29 cellular contexts compared by ENCODE assay signal in the genomic region with DNA sequence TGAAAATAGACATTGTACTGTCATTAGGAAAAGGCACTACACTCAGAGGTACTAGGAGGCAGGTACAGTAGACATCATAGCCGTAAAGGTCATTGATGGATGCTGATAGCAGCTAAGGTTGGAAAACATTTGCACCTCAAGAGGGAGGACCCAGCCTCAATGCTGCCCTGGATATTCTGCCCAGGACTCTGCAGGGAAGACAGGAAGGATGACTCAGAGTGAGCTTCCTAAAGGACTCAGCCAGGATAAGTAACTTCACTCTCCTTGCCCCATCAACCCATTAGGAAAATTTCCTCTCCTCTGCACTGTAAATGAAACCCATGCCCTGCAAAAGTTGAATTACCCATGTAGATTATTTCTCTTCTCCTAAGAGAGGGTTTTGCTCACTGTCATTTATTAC.
"Had no signal": no experiment of that assay in that cellular context is flagged by ENCODE, and none has a peak within 500 bp of the region (broad histone marks: within the 10 kb centered on the region; RNA-seq: fewer than 3 reads in every experiment).

No MANE protein-coding gene starts in this region.

- H3K4me3 Mint-ChIP-seq: activated B cell treated with CpG ODN at 0.5 μM for 24 hours; activated CD4-positive, alpha-beta memory T cell treated with anti-CD3 and anti-CD28 coated beads for 36 hours; activated CD4-positive, alpha-beta T cell treated with anti-CD3 and anti-CD28 coated beads, Interleukin-2, amount 10 ng/mL, durations not matched to agents 24 days and 14 days; activated naive CD4-positive, alpha-beta T cell treated with anti-CD3 and anti-CD28 coated beads, Interleukin-2, amount 10 ng/mL, durations not matched to agents 7 days and 5 days; activated naive CD8-positive, alpha-beta T cell treated with anti-CD3 and anti-CD28 coated beads for 36 hours; activated T-helper 17 cell treated with anti-CD3 and anti-CD28 coated beads, Interleukin-2, amount 50 U/mL, for 72 hours; T-helper 1 cell treated with Interleukin-12 subunit alpha and Interleukin-12 subunit beta and Interleukin-4 antibody, amounts not matched to agents 30 μg/mL and 1 μg/mL, for 36 hours had no signal

- H3K36me3 Mint-ChIP-seq: activated CD4-positive, alpha-beta memory T cell treated with anti-CD3 and anti-CD28 coated beads for 36 hours; activated naive CD4-positive, alpha-beta T cell treated with anti-CD3 and anti-CD28 coated beads, Interleukin-2, amount 10 ng/mL, durations not matched to agents 7 days and 5 days; activated naive CD8-positive, alpha-beta T cell treated with anti-CD3 and anti-CD28 coated beads for 36 hours had no signal

- H3K36me3 ChIP-seq: adrenal gland, Peyer's patch, SJSA1 had no signal

- H3K9me3 Mint-ChIP-seq: activated B cell treated with CpG ODN at 0.5 μM for 24 hours; activated CD4-positive, alpha-beta memory T cell treated with anti-CD3 and anti-CD28 coated beads for 36 hours; activated CD4-positive, alpha-beta T cell treated with anti-CD3 and anti-CD28 coated beads, Interleukin-2, amount 10 ng/mL, durations not matched to agents 24 days and 14 days; activated naive CD4-positive, alpha-beta T cell treated with anti-CD3 and anti-CD28 coated beads, Interleukin-2, amount 10 ng/mL, durations not matched to agents 7 days and 5 days; activated naive CD8-positive, alpha-beta T cell treated with anti-CD3 and anti-CD28 coated beads for 36 hours; activated T-helper 17 cell treated with anti-CD3 and anti-CD28 coated beads, Interleukin-2, amount 50 U/mL, for 72 hours; T-helper 1 cell treated with Interleukin-12 subunit alpha and Interleukin-12 subunit beta and Interleukin-4 antibody, amounts not matched to agents 30 μg/mL and 1 μg/mL, for 36 hours had no signal

- ATAC-seq: activated T-helper 17 cell treated with anti-CD3 and anti-CD28 coated beads, Interleukin-2, amount 50 U/mL, for 72 hours had no signal

- H3K4me1 Mint-ChIP-seq: activated B cell treated with CpG ODN at 0.5 μM for 24 hours; activated CD4-positive, alpha-beta T cell treated with anti-CD3 and anti-CD28 coated beads, Interleukin-2, amount 10 ng/mL, durations not matched to agents 24 days and 14 days; activated naive CD4-positive, alpha-beta T cell treated with anti-CD3 and anti-CD28 coated beads, Interleukin-2, amount 10 ng/mL, durations not matched to agents 7 days and 5 days; activated naive CD8-positive, alpha-beta T cell treated with anti-CD3 and anti-CD28 coated beads for 36 hours; activated T-helper 17 cell treated with anti-CD3 and anti-CD28 coated beads, Interleukin-2, amount 50 U/mL, for 72 hours had no signal

- H3K27ac Mint-ChIP-seq: activated B cell treated with CpG ODN at 0.5 μM for 24 hours; activated CD4-positive, alpha-beta memory T cell treated with anti-CD3 and anti-CD28 coated beads for 36 hours; activated CD4-positive, alpha-beta T cell treated with anti-CD3 and anti-CD28 coated beads, Interleukin-2, amount 10 ng/mL, durations not matched to agents 24 days and 14 days; activated naive CD4-positive, alpha-beta T cell treated with anti-CD3 and anti-CD28 coated beads, Interleukin-2, amount 10 ng/mL, durations not matched to agents 7 days and 5 days; activated naive CD8-positive, alpha-beta T cell treated with anti-CD3 and anti-CD28 coated beads for 36 hours; activated T-helper 17 cell treated with anti-CD3 and anti-CD28 coated beads, Interleukin-2, amount 50 U/mL, for 72 hours; T-helper 1 cell treated with Interleukin-12 subunit alpha and Interleukin-12 subunit beta and Interleukin-4 antibody, amounts not matched to agents 30 μg/mL and 1 μg/mL, for 36 hours had no signal

- H3K9me3 ChIP-seq: adrenal gland, Peyer's patch had no signal

- DNase-seq: activated B cell treated with CpG ODN at 0.5 μM for 24 hours; activated CD4-positive, alpha-beta memory T cell treated with anti-CD3 and anti-CD28 coated beads for 36 hours; activated CD4-positive, alpha-beta T cell treated with anti-CD3 and anti-CD28 coated beads for 1 hour; activated CD4-positive, alpha-beta T cell treated with anti-CD3 and anti-CD28 coated beads, Interleukin-2, amount 10 ng/mL, durations not matched to agents 24 days and 14 days; activated CD8-positive, alpha-beta memory T cell treated with anti-CD3 and anti-CD28 coated beads for 24 hours; activated gamma-delta T cell; activated naive CD4-positive, alpha-beta T cell treated with anti-CD3 and anti-CD28 coated beads, Interleukin-2, amount 10 ng/mL, durations not matched to agents 7 days and 5 days; activated naive CD8-positive, alpha-beta T cell treated with anti-CD3 and anti-CD28 coated beads for 36 hours; activated T-cell treated with anti-CD3 and anti-CD28 coated beads for 4 hours; activated T-cell treated with anti-CD3 and anti-CD28 coated beads, Interleukin-2, amount 50 U/mL, for 48 hours; adrenal gland; anterior cingulate cortex; caudate nucleus; KG1; MV-4-11; NCI-H1092 treated with DMSO at 0.1 percent for 48 hours; NCI-H1417 treated with DMSO at 0.1 percent for 48 hours; NCI-H1694; NCI-H2029; NCI-H2107; NCI-H2171 treated with DMSO at 0.1 percent for 48 hours; NCI-H226; NCI-H526 treated with DMSO at 0.1 percent for 48 hours; NK-92 treated with Interleukin-12 subunit alpha and Interleukin-12 subunit beta, amount 100 ng/mL, for 24 hours; Peyer's patch; SHP77 had no signal

- H3K4me1 ChIP-seq: adrenal gland, Peyer's patch, SJSA1 had no signal

- H3K27me3 Mint-ChIP-seq: activated CD4-positive, alpha-beta memory T cell treated with anti-CD3 and anti-CD28 coated beads for 36 hours had no signal

- H3K27me3 ChIP-seq: Peyer's patch, SJSA1 had no signal

- H3K27ac ChIP-seq: adrenal gland, Peyer's patch, SJSA1 had no signal

- H3K4me3 ChIP-seq: adrenal gland, Peyer's patch, SJSA1 had no signal
